Comparison of ENCODE assay signal across 11 cellular contexts in genomic region chr17:73261952-73262675, GRCh38.
DNase-seq lines count a peak whose midpoint lies in the region; ATAC-seq and TF ChIP-seq lines count a peak whose summit lies in the region.
"Had no signal": no experiment of that assay in that cellular context is flagged by ENCODE, and none has a peak within 500 bp of the region (broad histone marks: within the 10 kb centered on the region; RNA-seq: fewer than 3 reads in every experiment).

No MANE protein-coding gene starts in this region.

- H3K4me3 Mint-ChIP-seq in stimulated activated naive CD8-positive, alpha-beta T cell treated with anti-CD3 and anti-CD28 coated beads, Interleukin-15, amount 100 ng/mL, for 72 hours, result no peak overlapping the region
- H3K4me3 Mint-ChIP-seq: memory B cell had no signal

- H3K9me2 ChIP-seq in MM.1S (replicated peaks; ENCODE audit: insufficient read depth, low read length), result no peaks in the 10 kb centered on the region

- DNase-seq in stimulated activated naive CD8-positive, alpha-beta T cell treated with anti-CD3 and anti-CD28 coated beads, Interleukin-15, amount 100 ng/mL, for 72 hours, result no peak
- DNase-seq in stimulated activated naive CD8-positive, alpha-beta T cell treated with anti-CD3 and anti-CD28 coated beads, Interleukin-15, Interleukin-2, amounts not matched to agents 100 U/mL and 50 U/mL, for 24 hours, result no peak
- DNase-seq in dedifferentiated amniotic fluid mesenchymal stem cell (ENCODE audit: extremely low spot score) (peak; percentile 6), middle frontal gyrus (ENCODE audit: extremely low spot score, low spot score) (peak; percentile 11), MM.1S (no peak), iPS-NIHi7 (ENCODE audit: extremely low spot score) (no peak)
- DNase-seq: activated CD4-positive, CD25-positive, alpha-beta regulatory T cell; cortex of kidney had no signal

- no peak overlapping the region for H2AFZ ChIP-seq in MM.1S (ENCODE audit: low read length)

- no peaks in the 10 kb centered on the region for H3F3A ChIP-seq in MM.1S (ENCODE audit: insufficient read depth, low read length)

- no peak overlapping the region for H3K27ac ChIP-seq in MM.1S (ENCODE audit: low read length)

- H3K4me2 ChIP-seq in MM.1S (ENCODE audit: low read depth, low read length), result no peak overlapping the region

- H3K9ac ChIP-seq in MM.1S (ENCODE audit: low read length), result no peak overlapping the region

- no peaks in the 10 kb centered on the region for H3K4me1 ChIP-seq in MM.1S (ENCODE audit: low read length)

- H3K4me3 ChIP-seq in MM.1S (ENCODE audit: low read length), result no peak overlapping the region

- no peaks in the 10 kb centered on the region for H3K9me3 Mint-ChIP-seq in stimulated activated naive CD8-positive, alpha-beta T cell treated with anti-CD3 and anti-CD28 coated beads, Interleukin-15, amount 100 ng/mL, for 72 hours
- H3K9me3 Mint-ChIP-seq: memory B cell had no signal

- H3K9me3 ChIP-seq in MM.1S (replicated peaks; ENCODE audit: insufficient read depth, low read length), result no peaks in the 10 kb centered on the region

- H4K20me1 ChIP-seq in MM.1S (ENCODE audit: insufficient read depth, low read length), result no peaks in the 10 kb centered on the region

- TF ChIP-seq CTCF in MM.1S (IDR thresholded peaks at IDR 0.05; ENCODE audit: low read length), result no peak

- H3K4me1 Mint-ChIP-seq in stimulated activated naive CD8-positive, alpha-beta T cell treated with anti-CD3 and anti-CD28 coated beads, Interleukin-15, amount 100 ng/mL, for 72 hours, result no peaks in the 10 kb centered on the region
- H3K4me1 Mint-ChIP-seq: memory B cell had no signal

- no peaks in the 10 kb centered on the region for H3K27me3 Mint-ChIP-seq in stimulated activated naive CD8-positive, alpha-beta T cell treated with anti-CD3 and anti-CD28 coated beads, Interleukin-15, amount 100 ng/mL, for 72 hours

- H3K27me3 ChIP-seq in MM.1S (replicated peaks; ENCODE audit: insufficient read depth, low read length), result no peaks in the 10 kb centered on the region

- no peaks in the 10 kb centered on the region for H3K36me3 ChIP-seq in MM.1S (replicated peaks; ENCODE audit: insufficient read depth, low read length)

- no peak overlapping the region for H3K27ac Mint-ChIP-seq in stimulated activated naive CD8-positive, alpha-beta T cell treated with anti-CD3 and anti-CD28 coated beads, Interleukin-15, amount 100 ng/mL, for 72 hours
- H3K27ac Mint-ChIP-seq: memory B cell had no signal

- ATAC-seq in stimulated activated naive CD8-positive, alpha-beta T cell treated with anti-CD3 and anti-CD28 coated beads, Interleukin-15, amount 100 ng/mL, for 72 hours, result peak; percentile 54
- no peak for ATAC-seq in stimulated activated naive CD8-positive, alpha-beta T cell treated with anti-CD3 and anti-CD28 coated beads, Interleukin-15, Interleukin-2, amounts not matched to agents 100 U/mL and 50 U/mL, for 24 hours
- ATAC-seq in activated CD4-positive, CD25-positive, alpha-beta regulatory T cell treated with anti-CD3 and anti-CD28 coated beads, Interleukin-2, amount 50 U/mL, for 24 hours, result no peak
- ATAC-seq in GM18498 (IDR thresholded peaks at IDR 0.05; ENCODE audit: unreplicated experiment), result no peak

- no peaks in the 10 kb centered on the region for H3K79me2 ChIP-seq in MM.1S (ENCODE audit: low read length)

Comparison
In these comparisons a context has a peak if more than half of its experiments do, and no peak if none do; other contexts are left out.
1. DNase-seq: peak in dedifferentiated amniotic fluid mesenchymal stem cell (single experiment) and middle frontal gyrus (single experiment); none in stimulated activated naive CD8-positive, alpha-beta T cell treated with anti-CD3 and anti-CD28 coated beads, Interleukin-15, amount 100 ng/mL, for 72 hours (0 of 2), stimulated activated naive CD8-positive, alpha-beta T cell treated with anti-CD3 and anti-CD28 coated beads, Interleukin-15, Interleukin-2, amounts not matched to agents 100 U/mL and 50 U/mL, for 24 hours (single experiment), MM.1S (single experiment) and iPS-NIHi7 (single experiment).